ENCODE assay signal across 16 cellular contexts in genomic region chr10:100943508-100943907, GRCh38. TPM values are rescaled to one million over a fixed set of nuclear protein-coding genes. Genes with fewer than 3 reads are reported as not detected.
A peak's percentile ranks its signal among the peaks of the same experiment; 100 is the strongest.
DNase-seq lines count a peak whose midpoint lies in the region; ATAC-seq and TF ChIP-seq lines count a peak whose summit lies in the region.
"Had no signal": no experiment of that assay in that cellular context is flagged by ENCODE, and none has a peak within 500 bp of the region (broad histone marks: within the 10 kb centered on the region; RNA-seq: fewer than 3 reads in every experiment).

No MANE protein-coding gene starts in this region.

- no peak overlapping the region for H3K4me3 Mint-ChIP-seq in activated CD4-positive, alpha-beta memory T cell treated with anti-CD3 and anti-CD28 coated beads for 36 hours
- no peak overlapping the region for H3K4me3 Mint-ChIP-seq in activated CD4-positive, alpha-beta memory T cell treated with anti-CD3 and anti-CD28 coated beads, Interleukin-2, amount 10 ng/mL, durations not matched to agents 7 days and 5 days
- H3K4me3 Mint-ChIP-seq in CD4-positive, alpha-beta T cell = no peak overlapping the region
- H3K4me3 Mint-ChIP-seq in T-helper 17 cell = no peak overlapping the region
- H3K4me3 Mint-ChIP-seq in central memory CD8-positive, alpha-beta T cell = no peak overlapping the region
- no peak overlapping the region for H3K4me3 Mint-ChIP-seq in chondrocyte (ENCODE audit: unreplicated experiment)
- H3K4me3 Mint-ChIP-seq: H9 had no signal

- intact Hi-C loops in activated CD4-positive, alpha-beta memory T cell treated with anti-CD3 and anti-CD28 coated beads for 36 hours (cut with micrococcal nuclease) = loop anchor here (2.0 kb wide), 1 partner anchor 31 kb away; the partner anchor contains the start of gene SLF2
- intact Hi-C loops in CD4-positive, alpha-beta T cell (cut with DNase I, micrococcal nuclease) = no loop called here
- intact Hi-C loops in A673 (cut with micrococcal nuclease; ENCODE audit: unreplicated experiment) = no loop called here

- no peak for ATAC-seq in CD4-positive, alpha-beta T cell (ENCODE audit: poor library complexity)
- ATAC-seq in T-helper 17 cell = no peak
- ATAC-seq in central memory CD8-positive, alpha-beta T cell (replicated peaks; ENCODE audit: extremely low read depth, poor library complexity, severe bottlenecking) = no peak

- no peak overlapping the region for H3K4me3 ChIP-seq in A673 (ENCODE audit: low read depth, low read length, poor library complexity, severe bottlenecking)

- TF ChIP-seq CTCF in CD4-positive, alpha-beta T cell (IDR thresholded peaks at IDR 0.05) = no peak
- TF ChIP-seq CTCF in chondrocyte (IDR thresholded peaks at IDR 0.05) (no peak), A673 (conservative IDR thresholded peaks at IDR 0.05; ENCODE audit: low read depth, low read length) (no peak)

- CTCF ChIA-PET in activated CD4-positive, alpha-beta memory T cell treated with anti-CD3 and anti-CD28 coated beads for 36 hours (lab: Charles Lee) = interaction anchor here (0.6 to 1.4 kb wide), 3 partner anchors 9 to 278 kb away, joined by 3 to 4 read pairs (median 4); no protein-coding TSS in a partner anchor
- CTCF ChIA-PET in activated CD4-positive, alpha-beta memory T cell treated with anti-CD3 and anti-CD28 coated beads, Interleukin-2, amount 10 ng/mL, durations not matched to agents 7 days and 5 days (lab: Charles Lee) = interaction anchor here (0.9 to 1.0 kb wide), 2 partner anchors 12 to 15 kb away, joined by 3 read pairs; no protein-coding TSS in a partner anchor
- CTCF ChIA-PET in CD4-positive, alpha-beta T cell (lab: Charles Lee) = interaction anchor here (1.3 kb wide), 1 partner anchor 71 kb away, joined by 4 read pairs; no protein-coding TSS in a partner anchor
- CTCF ChIA-PET in A673 (lab: Charles Lee) = no interaction called here

- no peak overlapping the region for H3K27ac ChIP-seq in CD4-positive, alpha-beta T cell (ENCODE audit: low read depth, low read length)
- H3K27ac ChIP-seq in A673 (ENCODE audit: low read depth, low read length, poor library complexity, severe bottlenecking) = no peak overlapping the region
- H3K27ac ChIP-seq: C4-2B had no signal

- no peaks in the 10 kb centered on the region for H3K9me3 Mint-ChIP-seq in activated CD4-positive, alpha-beta memory T cell treated with anti-CD3 and anti-CD28 coated beads for 36 hours
- no peaks in the 10 kb centered on the region for H3K9me3 Mint-ChIP-seq in activated CD4-positive, alpha-beta memory T cell treated with anti-CD3 and anti-CD28 coated beads, Interleukin-2, amount 10 ng/mL, durations not matched to agents 7 days and 5 days
- no peaks in the 10 kb centered on the region for H3K9me3 Mint-ChIP-seq in CD4-positive, alpha-beta T cell
- no peaks in the 10 kb centered on the region for H3K9me3 Mint-ChIP-seq in central memory CD8-positive, alpha-beta T cell
- H3K9me3 Mint-ChIP-seq in chondrocyte (ENCODE audit: low read depth) = no peaks in the 10 kb centered on the region
- H3K9me3 Mint-ChIP-seq: H9 had no signal

- no peaks in the 10 kb centered on the region for H3K27me3 ChIP-seq in CD4-positive, alpha-beta T cell (ENCODE audit: control insufficient read depth, insufficient read depth, low read length)
- H3K27me3 ChIP-seq in A673 (replicated peaks; ENCODE audit: insufficient read depth, low read depth, low read length, poor library complexity) = no peaks in the 10 kb centered on the region

- peak overlapping the region; percentile 71 for H3K27ac Mint-ChIP-seq in activated CD4-positive, alpha-beta memory T cell treated with anti-CD3 and anti-CD28 coated beads for 36 hours
- no peak overlapping the region for H3K27ac Mint-ChIP-seq in activated CD4-positive, alpha-beta memory T cell treated with anti-CD3 and anti-CD28 coated beads, Interleukin-2, amount 10 ng/mL, durations not matched to agents 7 days and 5 days
- H3K27ac Mint-ChIP-seq in CD4-positive, alpha-beta T cell = peak overlapping the region; percentile 54
- H3K27ac Mint-ChIP-seq in T-helper 17 cell (peak overlapping the region; percentile 85), chondrocyte (ENCODE audit: unreplicated experiment) (no peak overlapping the region)
- peak overlapping the region; percentile 41 for H3K27ac Mint-ChIP-seq in central memory CD8-positive, alpha-beta T cell (ENCODE audit: low read depth)

- no TSS peak for BruUV-seq in A673 (replicated peaks; lab: Mats Ljungman, UMichigan)

- POLR2A ChIA-PET in activated CD4-positive, alpha-beta memory T cell treated with anti-CD3 and anti-CD28 coated beads for 36 hours (lab: Charles Lee) = interaction anchor here (0.7 to 1.7 kb wide), 2 partner anchors 30 to 51 kb away, joined by 3 to 4 read pairs; no protein-coding TSS in a partner anchor
- POLR2A ChIA-PET in activated CD4-positive, alpha-beta memory T cell treated with anti-CD3 and anti-CD28 coated beads, Interleukin-2, amount 10 ng/mL, durations not matched to agents 7 days and 5 days (lab: Charles Lee) = interaction anchor here (0.5 to 1.3 kb wide), 3 partner anchors 17 to 31 kb away, joined by 3 read pairs; partner anchors contain the start of gene SLF2
- POLR2A ChIA-PET in CD4-positive, alpha-beta T cell (lab: Charles Lee) = interaction anchor here (0.6 to 1.2 kb wide), 3 partner anchors 14 to 44 kb away, joined by 3 to 4 read pairs (median 3); partner anchors contain the start of genes MRPL43, SLF2 and TWNK
- POLR2A ChIA-PET in A673 (lab: Charles Lee; ENCODE audit: low non-redundant PET) = no interaction called here

- peaks cover 85% of the 10 kb centered on the region for H3K36me3 ChIP-seq in A673 (ENCODE audit: insufficient read depth, low read length, poor library complexity, severe bottlenecking)

- DNase-seq in activated CD4-positive, alpha-beta memory T cell treated with anti-CD3 and anti-CD28 coated beads for 36 hours = no peak
- no peak for DNase-seq in activated CD4-positive, alpha-beta memory T cell treated with anti-CD3 and anti-CD28 coated beads, Interleukin-2, amount 10 ng/mL, durations not matched to agents 7 days and 5 days
- DNase-seq in CD4-positive, alpha-beta T cell = no peak
- no peak for DNase-seq in T-helper 17 cell
- DNase-seq in central memory CD8-positive, alpha-beta T cell (ENCODE audit: low spot score in 2 of 2) = no peak
- no peak for DNase-seq in chondrocyte (ENCODE audit: low spot score)
- no peak for DNase-seq in NCI-H2107 (lab: John Stamatoyannopoulos, UW)
- DNase-seq in A673 (ENCODE audit: low spot score) = no peak
- DNase-seq: DMS79 treated with DMSO at 0.1 percent for 48 hours, H9, KG1, NCI-H1092, NCI-H446 treated with DMSO at 0.1 percent for 48 hours, NCI-H774 had no signal

- H3K4me1 Mint-ChIP-seq in activated CD4-positive, alpha-beta memory T cell treated with anti-CD3 and anti-CD28 coated beads for 36 hours (ENCODE audit: low read depth) = peaks cover 15% of the 10 kb centered on the region
- peaks cover 13% of the 10 kb centered on the region for H3K4me1 Mint-ChIP-seq in activated CD4-positive, alpha-beta memory T cell treated with anti-CD3 and anti-CD28 coated beads, Interleukin-2, amount 10 ng/mL, durations not matched to agents 7 days and 5 days
- peaks cover 15% of the 10 kb centered on the region for H3K4me1 Mint-ChIP-seq in CD4-positive, alpha-beta T cell (ENCODE audit: low read depth)
- H3K4me1 Mint-ChIP-seq in T-helper 17 cell (peaks cover 13% of the 10 kb centered on the region), chondrocyte (ENCODE audit: low read depth) (peaks cover 19% of the 10 kb centered on the region)
- peaks cover 10% of the 10 kb centered on the region for H3K4me1 Mint-ChIP-seq in central memory CD8-positive, alpha-beta T cell
- H3K4me1 Mint-ChIP-seq: H9 had no signal

- no peaks in the 10 kb centered on the region for H3K27me3 Mint-ChIP-seq in activated CD4-positive, alpha-beta memory T cell treated with anti-CD3 and anti-CD28 coated beads for 36 hours
- H3K27me3 Mint-ChIP-seq in activated CD4-positive, alpha-beta memory T cell treated with anti-CD3 and anti-CD28 coated beads, Interleukin-2, amount 10 ng/mL, durations not matched to agents 7 days and 5 days = no peaks in the 10 kb centered on the region
- H3K27me3 Mint-ChIP-seq in CD4-positive, alpha-beta T cell = no peaks in the 10 kb centered on the region
- H3K27me3 Mint-ChIP-seq in T-helper 17 cell (no peaks in the 10 kb centered on the region), chondrocyte (ENCODE audit: low read depth) (no peaks in the 10 kb centered on the region)
- H3K27me3 Mint-ChIP-seq in central memory CD8-positive, alpha-beta T cell = no peaks in the 10 kb centered on the region

- no peaks in the 10 kb centered on the region for H3K4me1 ChIP-seq in A673 (ENCODE audit: insufficient read depth, low read length, poor library complexity, severe bottlenecking)

- H3K36me3 Mint-ChIP-seq in activated CD4-positive, alpha-beta memory T cell treated with anti-CD3 and anti-CD28 coated beads for 36 hours = peaks cover 45% of the 10 kb centered on the region
- peaks cover 51% of the 10 kb centered on the region for H3K36me3 Mint-ChIP-seq in activated CD4-positive, alpha-beta memory T cell treated with anti-CD3 and anti-CD28 coated beads, Interleukin-2, amount 10 ng/mL, durations not matched to agents 7 days and 5 days (ENCODE audit: low read depth)
- H3K36me3 Mint-ChIP-seq in CD4-positive, alpha-beta T cell (ENCODE audit: low read depth) = peaks cover 84% of the 10 kb centered on the region
- H3K36me3 Mint-ChIP-seq in T-helper 17 cell (ENCODE audit: low read depth) (peaks cover 8% of the 10 kb centered on the region), chondrocyte (ENCODE audit: low read depth) (peaks cover 32% of the 10 kb centered on the region)
- H3K36me3 Mint-ChIP-seq in central memory CD8-positive, alpha-beta T cell (ENCODE audit: insufficient read depth) = peaks cover 51% of the 10 kb centered on the region

- H3K9me3 ChIP-seq in CD4-positive, alpha-beta T cell (ENCODE audit: control insufficient read depth, low read length) = no peaks in the 10 kb centered on the region
- H3K9me3 ChIP-seq in T-helper 17 cell (ENCODE audit: control insufficient read depth, low read length, poor library complexity, severe bottlenecking) = no peaks in the 10 kb centered on the region
- no peaks in the 10 kb centered on the region for H3K9me3 ChIP-seq in A673 (ENCODE audit: low read depth, low read length, poor library complexity, severe bottlenecking)

RNA-seq across cellular contexts. Expression of gene SEMA4G, which starts 25.8 kb away (rescaled TPM):
- total RNA-seq in activated CD4-positive, alpha-beta memory T cell treated with anti-CD3 and anti-CD28 coated beads for 36 hours = under 1 TPM; 0.58 to 0.74 TPM
- total RNA-seq in activated CD4-positive, alpha-beta memory T cell treated with anti-CD3 and anti-CD28 coated beads, Interleukin-2, amount 10 ng/mL, durations not matched to agents 7 days and 5 days = under 1 TPM; 0.68 to 0.98 TPM
- total RNA-seq in CD4-positive, alpha-beta T cell = 1 to 10 TPM; 1.1 to 1.6 TPM
- total RNA-seq in T-helper 17 cell (1 to 10 TPM in 1 of 2 donors, under 1 TPM in 1; 0.96 to 2.5 TPM), chondrocyte (4.8 to 8.0 TPM (median 7.9 TPM) in 3 replicates), A673 (2021) (6.1 and 9.2 TPM in 2 replicates)
- total RNA-seq: MCF 10A had no signal

RNA-seq across cellular contexts. Expression of gene SLF2, which starts 30.7 kb away (rescaled TPM):
- total RNA-seq in activated CD4-positive, alpha-beta memory T cell treated with anti-CD3 and anti-CD28 coated beads for 36 hours = 10 to 100 TPM; 33.9 to 35.9 TPM
- total RNA-seq in activated CD4-positive, alpha-beta memory T cell treated with anti-CD3 and anti-CD28 coated beads, Interleukin-2, amount 10 ng/mL, durations not matched to agents 7 days and 5 days = 10 to 100 TPM; 34.9 to 37.2 TPM
- total RNA-seq in CD4-positive, alpha-beta T cell = 10 to 100 TPM; 11.1 TPM
- 10 to 100 TPM; 16.8 to 19.3 TPM for total RNA-seq in T-helper 17 cell
- 17.8 to 28.1 TPM (median 20.6 TPM) in 3 replicates for total RNA-seq in chondrocyte
- total RNA-seq in A673 (2021) = 34.6 and 39.4 TPM in 2 replicates

RNA-seq across cellular contexts. Expression of gene MRPL43, which starts 43.8 kb away (rescaled TPM):
- total RNA-seq in activated CD4-positive, alpha-beta memory T cell treated with anti-CD3 and anti-CD28 coated beads for 36 hours = 10 to 100 TPM; 47.0 to 50.1 TPM
- total RNA-seq in activated CD4-positive, alpha-beta memory T cell treated with anti-CD3 and anti-CD28 coated beads, Interleukin-2, amount 10 ng/mL, durations not matched to agents 7 days and 5 days = 10 to 100 TPM; 47.8 to 49.3 TPM
- 10 to 100 TPM; 28.5 to 31.0 TPM for total RNA-seq in CD4-positive, alpha-beta T cell
- total RNA-seq in T-helper 17 cell = 10 to 100 TPM; 30.8 to 39.0 TPM
- total RNA-seq in chondrocyte = 54.0 to 74.1 TPM (median 57.3 TPM) in 3 replicates
- 80.4 and 88.8 TPM in 2 replicates for total RNA-seq in A673 (2021)

RNA-seq across cellular contexts. Expression of gene TWNK, which starts 43.8 kb away (rescaled TPM):
- total RNA-seq in activated CD4-positive, alpha-beta memory T cell treated with anti-CD3 and anti-CD28 coated beads for 36 hours = 10 to 100 TPM; 12.8 to 14.0 TPM
- 1 to 10 TPM; 6.4 to 7.1 TPM for total RNA-seq in activated CD4-positive, alpha-beta memory T cell treated with anti-CD3 and anti-CD28 coated beads, Interleukin-2, amount 10 ng/mL, durations not matched to agents 7 days and 5 days
- total RNA-seq in CD4-positive, alpha-beta T cell = 1 to 10 TPM; 2.7 to 2.8 TPM
- total RNA-seq in T-helper 17 cell (1 to 10 TPM; 3.8 to 5.7 TPM), chondrocyte (4.8 to 6.6 TPM (median 5.4 TPM) in 3 replicates), A673 (2021) (29.5 and 30.8 TPM in 2 replicates)

RNA-seq across cellular contexts. Expression of gene LZTS2, which starts 56.1 kb away (rescaled TPM):
- total RNA-seq in activated CD4-positive, alpha-beta memory T cell treated with anti-CD3 and anti-CD28 coated beads for 36 hours = 10 to 100 TPM; 12.0 to 12.5 TPM
- total RNA-seq in activated CD4-positive, alpha-beta memory T cell treated with anti-CD3 and anti-CD28 coated beads, Interleukin-2, amount 10 ng/mL, durations not matched to agents 7 days and 5 days = 10 to 100 TPM; 17.3 to 18.5 TPM
- 1 to 10 TPM; 9.0 to 9.6 TPM for total RNA-seq in CD4-positive, alpha-beta T cell
- total RNA-seq in T-helper 17 cell (10 to 100 TPM; 16.0 to 23.4 TPM), chondrocyte (58.9 to 80.7 TPM (median 79.4 TPM) in 3 replicates), A673 (2021) (49.1 and 59.9 TPM in 2 replicates)

Comparison
In these comparisons a context has a peak if more than half of its experiments do, and no peak if none do; other contexts are left out.
1. H3K27ac Mint-ChIP-seq: peak in activated CD4-positive, alpha-beta memory T cell treated with anti-CD3 and anti-CD28 coated beads for 36 hours (single experiment), CD4-positive, alpha-beta T cell (single experiment), T-helper 17 cell (single experiment) and central memory CD8-positive, alpha-beta T cell (single experiment); none in activated CD4-positive, alpha-beta memory T cell treated with anti-CD3 and anti-CD28 coated beads, Interleukin-2, amount 10 ng/mL, durations not matched to agents 7 days and 5 days (single experiment) and chondrocyte (single experiment).